Comparison of ENCODE assay signal across 1 cellular context in the genomic region with DNA sequence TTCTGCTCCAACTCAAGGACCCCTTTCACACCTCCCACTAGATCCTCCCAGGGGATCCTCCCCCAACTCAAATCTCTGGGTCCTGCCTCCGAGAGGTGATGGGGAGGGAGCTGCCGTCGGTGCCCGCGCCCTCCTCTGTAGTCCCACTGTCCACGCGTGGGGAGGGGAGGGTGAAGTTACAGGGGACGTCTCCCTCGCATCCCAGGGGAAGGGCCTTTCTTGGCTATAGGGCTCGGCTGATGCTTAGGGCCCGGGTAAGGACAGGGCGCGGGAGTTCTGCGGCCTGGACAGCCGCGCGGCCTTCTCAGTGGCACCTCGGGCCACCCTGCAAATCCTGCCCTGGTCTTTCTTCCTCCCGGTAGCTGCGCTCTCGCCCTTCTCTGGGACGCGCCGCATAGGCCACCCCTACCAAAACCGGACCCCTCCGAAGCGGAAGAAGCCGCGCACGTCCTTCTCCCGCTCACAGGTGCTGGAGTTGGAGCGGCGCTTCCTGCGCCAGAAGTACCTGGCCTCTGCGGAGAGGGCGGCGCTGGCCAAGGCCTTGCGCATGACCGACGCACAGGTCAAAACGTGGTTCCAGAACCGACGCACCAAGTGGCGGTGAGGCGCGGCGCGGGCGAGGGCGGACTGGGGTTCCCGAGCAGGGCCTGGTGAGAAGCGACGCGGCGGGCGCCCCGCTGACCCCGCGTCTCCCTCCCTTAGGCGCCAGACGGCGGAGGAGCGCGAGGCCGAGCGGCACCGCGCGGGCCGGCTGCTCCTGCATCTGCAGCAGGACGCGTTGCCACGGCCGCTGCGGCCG.
TF ChIP-seq lines count a peak whose summit lies in the region.

No MANE protein-coding gene starts in this region.

TF ChIP-seq in liver, 16 proteins besides CTCF, POLR2A, EP300 and RAD21:
- TF ChIP-seq JUND (IDR thresholded peaks at IDR 0.05), result no peak
- no peak for TF ChIP-seq RXRA (IDR thresholded peaks at IDR 0.05)
- TF ChIP-seq GABPA (IDR thresholded peaks at IDR 0.05 in 1 of 2, conservative IDR thresholded peaks at IDR 0.05 in 1 of 2), result no peak
- TF ChIP-seq FOXA2 (IDR thresholded peaks at IDR 0.05), result no peak
- no peak for TF ChIP-seq FOXA1 (IDR thresholded peaks at IDR 0.05)
- TF ChIP-seq HNF4A (conservative IDR thresholded peaks at IDR 0.05), result no peak
- TF ChIP-seq EGR1 (IDR thresholded peaks at IDR 0.05; ENCODE audit: low read depth in 2 of 2), result no peak
- TF ChIP-seq SP1 (IDR thresholded peaks at IDR 0.05), result no peak
- TF ChIP-seq, protein P1, sequence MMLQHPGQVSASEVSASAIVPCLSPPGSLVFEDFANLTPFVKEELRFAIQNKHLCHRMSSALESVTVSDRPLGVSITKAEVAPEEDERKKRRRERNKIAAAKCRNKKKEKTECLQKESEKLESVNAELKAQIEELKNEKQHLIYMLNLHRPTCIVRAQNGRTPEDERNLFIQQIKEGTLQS (IDR thresholded peaks at IDR 0.05), result no peak
- TF ChIP-seq TAF1 (conservative IDR thresholded peaks at IDR 0.05), result no peak
- no peak for TF ChIP-seq YY1 (IDR thresholded peaks at IDR 0.05)
- TF ChIP-seq, protein P2, sequence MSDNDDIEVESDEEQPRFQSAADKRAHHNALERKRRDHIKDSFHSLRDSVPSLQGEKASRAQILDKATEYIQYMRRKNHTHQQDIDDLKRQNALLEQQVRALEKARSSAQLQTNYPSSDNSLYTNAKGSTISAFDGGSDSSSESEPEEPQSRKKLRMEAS (IDR thresholded peaks at IDR 0.05), result no peak
- TF ChIP-seq HNF4G (IDR thresholded peaks at IDR 0.05), result no peak
- TF ChIP-seq NR2F2 (IDR thresholded peaks at IDR 0.05), result no peak
- TF ChIP-seq, protein P3, sequence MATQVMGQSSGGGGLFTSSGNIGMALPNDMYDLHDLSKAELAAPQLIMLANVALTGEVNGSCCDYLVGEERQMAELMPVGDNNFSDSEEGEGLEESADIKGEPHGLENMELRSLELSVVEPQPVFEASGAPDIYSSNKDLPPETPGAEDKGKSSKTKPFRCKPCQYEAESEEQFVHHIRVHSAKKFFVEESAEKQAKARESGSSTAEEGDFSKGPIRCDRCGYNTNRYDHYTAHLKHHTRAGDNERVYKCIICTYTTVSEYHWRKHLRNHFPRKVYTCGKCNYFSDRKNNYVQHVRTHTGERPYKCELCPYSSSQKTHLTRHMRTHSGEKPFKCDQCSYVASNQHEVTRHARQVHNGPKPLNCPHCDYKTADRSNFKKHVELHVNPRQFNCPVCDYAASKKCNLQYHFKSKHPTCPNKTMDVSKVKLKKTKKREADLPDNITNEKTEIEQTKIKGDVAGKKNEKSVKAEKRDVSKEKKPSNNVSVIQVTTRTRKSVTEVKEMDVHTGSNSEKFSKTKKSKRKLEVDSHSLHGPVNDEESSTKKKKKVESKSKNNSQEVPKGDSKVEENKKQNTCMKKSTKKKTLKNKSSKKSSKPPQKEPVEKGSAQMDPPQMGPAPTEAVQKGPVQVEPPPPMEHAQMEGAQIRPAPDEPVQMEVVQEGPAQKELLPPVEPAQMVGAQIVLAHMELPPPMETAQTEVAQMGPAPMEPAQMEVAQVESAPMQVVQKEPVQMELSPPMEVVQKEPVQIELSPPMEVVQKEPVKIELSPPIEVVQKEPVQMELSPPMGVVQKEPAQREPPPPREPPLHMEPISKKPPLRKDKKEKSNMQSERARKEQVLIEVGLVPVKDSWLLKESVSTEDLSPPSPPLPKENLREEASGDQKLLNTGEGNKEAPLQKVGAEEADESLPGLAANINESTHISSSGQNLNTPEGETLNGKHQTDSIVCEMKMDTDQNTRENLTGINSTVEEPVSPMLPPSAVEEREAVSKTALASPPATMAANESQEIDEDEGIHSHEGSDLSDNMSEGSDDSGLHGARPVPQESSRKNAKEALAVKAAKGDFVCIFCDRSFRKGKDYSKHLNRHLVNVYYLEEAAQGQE (IDR thresholded peaks at IDR 0.05), result no peak
- TF ChIP-seq, protein P4, sequence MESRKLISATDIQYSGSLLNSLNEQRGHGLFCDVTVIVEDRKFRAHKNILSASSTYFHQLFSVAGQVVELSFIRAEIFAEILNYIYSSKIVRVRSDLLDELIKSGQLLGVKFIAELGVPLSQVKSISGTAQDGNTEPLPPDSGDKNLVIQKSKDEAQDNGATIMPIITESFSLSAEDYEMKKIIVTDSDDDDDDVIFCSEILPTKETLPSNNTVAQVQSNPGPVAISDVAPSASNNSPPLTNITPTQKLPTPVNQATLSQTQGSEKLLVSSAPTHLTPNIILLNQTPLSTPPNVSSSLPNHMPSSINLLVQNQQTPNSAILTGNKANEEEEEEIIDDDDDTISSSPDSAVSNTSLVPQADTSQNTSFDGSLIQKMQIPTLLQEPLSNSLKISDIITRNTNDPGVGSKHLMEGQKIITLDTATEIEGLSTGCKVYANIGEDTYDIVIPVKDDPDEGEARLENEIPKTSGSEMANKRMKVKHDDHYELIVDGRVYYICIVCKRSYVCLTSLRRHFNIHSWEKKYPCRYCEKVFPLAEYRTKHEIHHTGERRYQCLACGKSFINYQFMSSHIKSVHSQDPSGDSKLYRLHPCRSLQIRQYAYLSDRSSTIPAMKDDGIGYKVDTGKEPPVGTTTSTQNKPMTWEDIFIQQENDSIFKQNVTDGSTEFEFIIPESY (IDR thresholded peaks at IDR 0.05), result no peak
